2 cellular contexts compared by ENCODE assay signal in genomic region chr3:16917256-16917935, GRCh38.
TF ChIP-seq lines count a peak whose summit lies in the region.

No MANE protein-coding gene starts in this region.

TF ChIP-seq in HCT116, 20 proteins besides CTCF, POLR2A, EP300 and RAD21:
- TF ChIP-seq ZFX (IDR thresholded peaks at IDR 0.05) (no peak), TCF7L2 (IDR thresholded peaks at IDR 0.05; ENCODE audit: borderline replicate concordance, extremely low read depth, insufficient read depth, insufficient read length) (no peak), ZNF274 (IDR thresholded peaks at IDR 0.05; ENCODE audit: low read depth, low read length) (no peak), ZBTB33 (IDR thresholded peaks at IDR 0.05; ENCODE audit: extremely low read depth, insufficient replicate concordance, low read length) (no peak)

TF ChIP-seq in H1, 55 proteins besides CTCF, POLR2A, EP300 and RAD21:
- TF ChIP-seq POU5F1 (IDR thresholded peaks at IDR 0.05; ENCODE audit: low read depth, low read length), result no peak
- TF ChIP-seq RNF2 (IDR thresholded peaks at IDR 0.05; ENCODE audit: borderline replicate concordance, low read depth, low read length, missing control alignments, poor library complexity, severe bottlenecking), result no peak
- no peak for TF ChIP-seq CBX8 (IDR thresholded peaks at IDR 0.05; ENCODE audit: borderline replicate concordance, low read depth, low read length)
- TF ChIP-seq RBBP5 (IDR thresholded peaks at IDR 0.05; ENCODE audit: borderline replicate concordance, low read depth, low read length), result no peak
- no peak for TF ChIP-seq TAF1 (IDR thresholded peaks at IDR 0.05; ENCODE audit: low read depth, low read length)
- no peak for TF ChIP-seq SRF (IDR thresholded peaks at IDR 0.05; ENCODE audit: low read depth, low read length)
- TF ChIP-seq CHD2 (IDR thresholded peaks at IDR 0.05; ENCODE audit: low read length), result no peak
- no peak for TF ChIP-seq GTF2F1 (IDR thresholded peaks at IDR 0.05; ENCODE audit: borderline replicate concordance, low read depth, low read length)
- no peak for TF ChIP-seq JUND (IDR thresholded peaks at IDR 0.05; ENCODE audit: low read length)
- no peak for TF ChIP-seq TCF12 (IDR thresholded peaks at IDR 0.05; ENCODE audit: low read depth, low read length)
- TF ChIP-seq BRCA1 (IDR thresholded peaks at IDR 0.05; ENCODE audit: low read depth, low read length), result no peak
- TF ChIP-seq ZNF274 (IDR thresholded peaks at IDR 0.05; ENCODE audit: borderline replicate concordance, extremely low read depth, low read length), result no peak
- TF ChIP-seq BCL11A (IDR thresholded peaks at IDR 0.05; ENCODE audit: low read depth in 2 of 2, low read length in 2 of 2), result no peak
- no peak for TF ChIP-seq EZH2 (IDR thresholded peaks at IDR 0.05; ENCODE audit: low read depth, low read length, severe bottlenecking)
- TF ChIP-seq MAFK (IDR thresholded peaks at IDR 0.05; ENCODE audit: low read depth, low read length), result no peak
